In genomic region chr13:43285891-43286602, GRCh38 we compare ENCODE assay signal across 13 cellular contexts.
DNase-seq lines count a peak whose midpoint lies in the region; TF ChIP-seq lines count a peak whose summit lies in the region.
"Had no signal": no experiment of that assay in that cellular context is flagged by ENCODE, and none has a peak within 500 bp of the region (broad histone marks: within the 10 kb centered on the region; RNA-seq: fewer than 3 reads in every experiment).

No MANE protein-coding gene starts in this region.

- no peak overlapping the region for H3K27ac ChIP-seq in Peyer's patch

- TF ChIP-seq CTCF in Peyer's patch (IDR thresholded peaks at IDR 0.05) = no peak
- TF ChIP-seq CTCF in Calu3 (IDR thresholded peaks at IDR 0.05; ENCODE audit: unreplicated experiment) = no peak

- no peak for TF ChIP-seq POLR2A in Peyer's patch (IDR thresholded peaks at IDR 0.05)

- H3K36me3 Mint-ChIP-seq in Calu3 (ENCODE audit: insufficient read depth, unreplicated experiment) = no peaks in the 10 kb centered on the region
- H3K36me3 Mint-ChIP-seq: activated naive CD8-positive, alpha-beta T cell; stimulated activated naive B cell treated with anti-CD40 and anti-IgM and Interleukin-4, amounts not matched to agents 10 μg/mL and 1 μg/mL and 100 μg/mL, for 72 hours had no signal

- H3K9me3 ChIP-seq in Peyer's patch = no peaks in the 10 kb centered on the region

- H3K27ac Mint-ChIP-seq in Calu3 (ENCODE audit: unreplicated experiment) = no peak overlapping the region
- H3K27ac Mint-ChIP-seq: activated naive CD8-positive, alpha-beta T cell; stimulated activated naive B cell treated with anti-CD40 and anti-IgM and Interleukin-4, amounts not matched to agents 10 μg/mL and 1 μg/mL and 100 μg/mL, for 72 hours had no signal

- H3K36me3 ChIP-seq in Peyer's patch = no peaks in the 10 kb centered on the region

- H3K4me3 Mint-ChIP-seq in Calu3 (ENCODE audit: low read depth, unreplicated experiment) = no peak overlapping the region
- H3K4me3 Mint-ChIP-seq: activated naive CD8-positive, alpha-beta T cell; stimulated activated naive B cell treated with anti-CD40 and anti-IgM and Interleukin-4, amounts not matched to agents 10 μg/mL and 1 μg/mL and 100 μg/mL, for 72 hours had no signal

- H3K27me3 Mint-ChIP-seq in Calu3 (ENCODE audit: unreplicated experiment) = no peaks in the 10 kb centered on the region
- H3K27me3 Mint-ChIP-seq: activated naive CD8-positive, alpha-beta T cell had no signal

- H3K4me1 ChIP-seq in Peyer's patch = no peaks in the 10 kb centered on the region

- no TSS peak for BruUV-seq in Calu3 (replicated peaks; lab: Mats Ljungman, UMichigan)

- peak; percentile 50 for DNase-seq in AG08395 (ENCODE audit: low spot score)
- peak; percentile 66 for DNase-seq in HT1080 (ENCODE audit: low read depth)
- peak; percentile 89 for DNase-seq in RPMI7951 (ENCODE audit: low read depth)
- peak; percentile 90 for DNase-seq in glomerular visceral epithelial cell (ENCODE audit: extremely low spot score)
- no peak for DNase-seq in kidney glomerular epithelial cell (lab: John Stamatoyannopoulos, UW)
- no peak for DNase-seq in T-helper 1 cell
- DNase-seq in Peyer's patch = no peak
- no peak for DNase-seq in Calu3
- DNase-seq: dermis blood vessel endothelial cell; RPMI8226; stimulated activated CD4-positive, alpha-beta T cell treated with anti-CD3 and anti-CD28 coated beads, Interleukin-1b, Interleukin-23, amount 100 ng/mL, for 48 hours; stimulated activated naive B cell treated with anti-CD40 and anti-IgM and Interleukin-4, amounts not matched to agents 10 μg/mL and 1 μg/mL and 100 μg/mL, for 72 hours had no signal

- intact Hi-C loops in Calu3 (cut with micrococcal nuclease; ENCODE audit: unreplicated experiment) = no loop called here

- no peaks in the 10 kb centered on the region for H3K27me3 ChIP-seq in Peyer's patch

- H3K4me3 ChIP-seq in Peyer's patch = no peak overlapping the region

- H3K9me3 Mint-ChIP-seq in Calu3 (ENCODE audit: low read depth, unreplicated experiment) = no peaks in the 10 kb centered on the region
- H3K9me3 Mint-ChIP-seq: stimulated activated naive B cell treated with anti-CD40 and anti-IgM and Interleukin-4, amounts not matched to agents 10 μg/mL and 1 μg/mL and 100 μg/mL, for 72 hours had no signal

- CTCF ChIA-PET in Calu3 (lab: Charles Lee) = no interaction called here

- H3K4me1 Mint-ChIP-seq in Calu3 (ENCODE audit: low read depth, unreplicated experiment) = no peaks in the 10 kb centered on the region
- H3K4me1 Mint-ChIP-seq: stimulated activated naive B cell treated with anti-CD40 and anti-IgM and Interleukin-4, amounts not matched to agents 10 μg/mL and 1 μg/mL and 100 μg/mL, for 72 hours had no signal

Comparison
In these comparisons a context has a peak if more than half of its experiments do, and no peak if none do; other contexts are left out.
1. DNase-seq: peak in AG08395 (single experiment), HT1080 (single experiment), RPMI7951 (single experiment) and glomerular visceral epithelial cell (single experiment); none in kidney glomerular epithelial cell (single experiment), T-helper 1 cell (0 of 5), Peyer's patch (0 of 3) and Calu3 (single experiment).